ENCODE assay signal across 8 cellular contexts in genomic region chr2:203240491-203240890, GRCh38.
DNase-seq lines count a peak whose midpoint lies in the region; TF ChIP-seq lines count a peak whose summit lies in the region.

No MANE protein-coding gene starts in this region.

- H3K27me3 ChIP-seq in tibial artery, result no peaks in the 10 kb centered on the region

- H3K9me3 ChIP-seq in tibial artery, result no peaks in the 10 kb centered on the region

- peaks cover 19% of the 10 kb centered on the region for H3K36me3 Mint-ChIP-seq in activated naive CD4-positive, alpha-beta T cell treated with anti-CD3 and anti-CD28 coated beads, Interleukin-2, amount 50 U/mL, for 24 hours

- H3K4me1 Mint-ChIP-seq in activated naive CD4-positive, alpha-beta T cell treated with anti-CD3 and anti-CD28 coated beads, Interleukin-2, amount 50 U/mL, for 24 hours, result peaks cover 42% of the 10 kb centered on the region

- intact Hi-C loops in tibial artery (cut with DNase I; ENCODE audit: low total_unique reads), result no loop called here

- H3K27ac ChIP-seq in tibial artery, result peak overlapping the region in 1 of 2 donors; percentile 95

- peak overlapping the region; percentile 84 for H3K27ac Mint-ChIP-seq in activated naive CD4-positive, alpha-beta T cell treated with anti-CD3 and anti-CD28 coated beads, Interleukin-2, amount 50 U/mL, for 24 hours

- DNase-seq in activated naive CD4-positive, alpha-beta T cell treated with Interleukin-2 at 50 U/mL for 16 hours, result no peak
- no peak for DNase-seq in foreskin fibroblast
- DNase-seq in tibial artery, result no peak
- DNase-seq in RKO (ENCODE audit: low spot score), result no peak
- DNase-seq in NCI-H226, result no peak
- no peak for DNase-seq in NCI-H774 (lab: John Stamatoyannopoulos, UW)

- H3K9me3 Mint-ChIP-seq in activated naive CD4-positive, alpha-beta T cell treated with anti-CD3 and anti-CD28 coated beads, Interleukin-2, amount 50 U/mL, for 24 hours, result no peaks in the 10 kb centered on the region

- H3K4me1 ChIP-seq in tibial artery, result peaks cover 0 to 21% (median 14%) of the 10 kb centered on the region in 4 donors

- H3K4me3 ChIP-seq in WI38 (ENCODE audit: low read depth, low read length), result peak overlapping the region; percentile 76; the same call in 1 of the 2 replicates
- peak overlapping the region; percentile 94 to 99 for H3K4me3 ChIP-seq in foreskin fibroblast (ENCODE audit: low read depth in 1 of 2, low read length in 2 of 2)
- H3K4me3 ChIP-seq in tibial artery, result peak overlapping the region; percentile 77 to 80

- TF ChIP-seq CTCF in WI38 (IDR thresholded peaks at IDR 0.05; ENCODE audit: low read depth, low read length), result no peak
- TF ChIP-seq CTCF in foreskin fibroblast (IDR thresholded peaks at IDR 0.05; ENCODE audit: low read depth, low read length), result no peak
- TF ChIP-seq CTCF in tibial artery (IDR thresholded peaks at IDR 0.05), result no peak

- H3K4me3 Mint-ChIP-seq in activated naive CD4-positive, alpha-beta T cell treated with anti-CD3 and anti-CD28 coated beads, Interleukin-2, amount 50 U/mL, for 24 hours, result peak overlapping the region; percentile 99

- H3K36me3 ChIP-seq in tibial artery, result peaks cover 0 to 38% (median 15%) of the 10 kb centered on the region in 3 donors

- H3K27me3 Mint-ChIP-seq in activated naive CD4-positive, alpha-beta T cell treated with anti-CD3 and anti-CD28 coated beads, Interleukin-2, amount 50 U/mL, for 24 hours, result no peaks in the 10 kb centered on the region
